In the genomic region with DNA sequence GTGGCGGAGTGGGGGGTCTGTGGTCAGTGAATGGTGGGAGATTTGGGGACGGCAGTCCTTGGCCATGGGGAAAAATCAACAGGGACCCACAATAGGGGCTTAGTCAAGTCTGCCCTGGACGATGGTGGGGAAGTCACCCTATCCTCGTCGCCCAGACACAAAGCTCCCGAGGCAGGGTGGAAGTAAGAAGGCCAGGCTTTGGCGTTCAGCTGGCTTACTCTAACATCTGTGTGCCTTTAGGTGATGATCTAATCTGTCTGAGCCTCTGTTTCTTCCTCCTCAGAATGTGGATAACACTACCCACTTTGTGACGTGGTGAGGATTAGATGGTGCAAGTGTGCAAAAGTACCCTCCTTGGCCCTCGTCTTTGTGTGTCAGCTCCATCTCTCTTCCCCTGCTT, we compare ENCODE assay signal across 18 cellular contexts.
"Had no signal": no experiment of that assay in that cellular context is flagged by ENCODE, and none has a peak within 500 bp of the region (broad histone marks: within the 10 kb centered on the region; RNA-seq: fewer than 3 reads in every experiment).

No MANE protein-coding gene starts in this region.

- H3K36me3 ChIP-seq: cardiac muscle cell, sigmoid colon, tibial artery had no signal

- H3K4me1 ChIP-seq: parathyroid adenoma had no signal

- H3K9me3 Mint-ChIP-seq: activated B cell treated with CpG ODN at 0.5 μM for 24 hours; activated CD4-positive, alpha-beta T cell treated with anti-CD3 and anti-CD28 coated beads, Interleukin-2, amount 10 ng/mL, durations not matched to agents 24 days and 14 days; activated T-helper 1 cell treated with anti-CD3 and anti-CD28 coated beads, Interleukin-12 subunit alpha, Interleukin-12 subunit beta, Interleukin-2, Interleukin-4 antibody, amounts not matched to agents 30 ng/mL and 10 ng/mL and 1 ng/mL, durations not matched to agents 14 hours and 24 hours and 36 hours; endodermal cell; stimulated activated naive B cell treated with anti-CD40 and anti-IgM and Interleukin-4, amounts not matched to agents 10 μg/mL and 1 μg/mL and 100 μg/mL, for 72 hours; T-helper 1 cell treated with Interleukin-12 subunit alpha and Interleukin-12 subunit beta and Interleukin-4 antibody, amounts not matched to agents 30 μg/mL and 1 μg/mL, for 36 hours had no signal

- H3K4me1 Mint-ChIP-seq: activated B cell treated with CpG ODN at 0.5 μM for 24 hours; activated CD4-positive, alpha-beta T cell treated with anti-CD3 and anti-CD28 coated beads, Interleukin-2, amount 10 ng/mL, durations not matched to agents 24 days and 14 days; stimulated activated naive B cell treated with anti-CD40 and anti-IgM and Interleukin-4, amounts not matched to agents 10 μg/mL and 1 μg/mL and 100 μg/mL, for 72 hours had no signal

- H3K79me2 ChIP-seq: hepatocyte, parathyroid adenoma had no signal

- H3K27me3 ChIP-seq: dorsolateral prefrontal cortex had no signal

- H3K27ac Mint-ChIP-seq: activated B cell treated with CpG ODN at 0.5 μM for 24 hours; activated CD4-positive, alpha-beta T cell treated with anti-CD3 and anti-CD28 coated beads, Interleukin-2, amount 10 ng/mL, durations not matched to agents 24 days and 14 days; activated T-helper 1 cell treated with anti-CD3 and anti-CD28 coated beads, Interleukin-12 subunit alpha, Interleukin-12 subunit beta, Interleukin-2, Interleukin-4 antibody, amounts not matched to agents 30 ng/mL and 10 ng/mL and 1 ng/mL, durations not matched to agents 14 hours and 24 hours and 36 hours; endodermal cell; stimulated activated naive B cell treated with anti-CD40 and anti-IgM and Interleukin-4, amounts not matched to agents 10 μg/mL and 1 μg/mL and 100 μg/mL, for 72 hours; T-helper 1 cell treated with Interleukin-12 subunit alpha and Interleukin-12 subunit beta and Interleukin-4 antibody, amounts not matched to agents 30 μg/mL and 1 μg/mL, for 36 hours had no signal

- H3K4me3 Mint-ChIP-seq: activated B cell treated with CpG ODN at 0.5 μM for 24 hours; activated CD4-positive, alpha-beta T cell treated with anti-CD3 and anti-CD28 coated beads, Interleukin-2, amount 10 ng/mL, durations not matched to agents 24 days and 14 days; activated T-helper 1 cell treated with anti-CD3 and anti-CD28 coated beads, Interleukin-12 subunit alpha, Interleukin-12 subunit beta, Interleukin-2, Interleukin-4 antibody, amounts not matched to agents 30 ng/mL and 10 ng/mL and 1 ng/mL, durations not matched to agents 14 hours and 24 hours and 36 hours; endodermal cell; stimulated activated naive B cell treated with anti-CD40 and anti-IgM and Interleukin-4, amounts not matched to agents 10 μg/mL and 1 μg/mL and 100 μg/mL, for 72 hours; T-helper 1 cell treated with Interleukin-12 subunit alpha and Interleukin-12 subunit beta and Interleukin-4 antibody, amounts not matched to agents 30 μg/mL and 1 μg/mL, for 36 hours had no signal

- H2AFZ ChIP-seq: hepatocyte, parathyroid adenoma had no signal

- H3K27ac ChIP-seq: cardiac muscle cell, hepatocyte, parathyroid adenoma, sigmoid colon, tibial artery had no signal

- DNase-seq: activated B cell treated with CpG ODN at 0.5 μM for 24 hours; activated CD4-positive, alpha-beta T cell treated with anti-CD3 and anti-CD28 coated beads, Interleukin-2, amount 10 ng/mL, durations not matched to agents 24 days and 14 days; activated CD8-positive, alpha-beta memory T cell treated with anti-CD3 and anti-CD28 coated beads for 24 hours; activated naive CD4-positive, alpha-beta T cell treated with Interleukin-2 at 50 U/mL for 16 hours; aorta; dorsolateral prefrontal cortex; endodermal cell; erythroblast; midbrain; sigmoid colon; stimulated activated naive B cell treated with anti-CD40 and anti-IgM and Interleukin-4, amounts not matched to agents 10 μg/mL and 1 μg/mL and 100 μg/mL, for 72 hours; tibial artery had no signal

- H3K4me2 ChIP-seq: hepatocyte had no signal

- H3K4me3 ChIP-seq: cardiac muscle cell, dorsolateral prefrontal cortex, hepatocyte, sigmoid colon, tibial artery had no signal

- ATAC-seq: left lobe of liver; stimulated activated naive B cell treated with anti-CD40 and anti-IgM and Interleukin-4, amounts not matched to agents 10 μg/mL and 1 μg/mL and 100 μg/mL, for 72 hours had no signal

- H3K36me3 Mint-ChIP-seq: stimulated activated naive B cell treated with anti-CD40 and anti-IgM and Interleukin-4, amounts not matched to agents 10 μg/mL and 1 μg/mL and 100 μg/mL, for 72 hours had no signal

- H3K9me3 ChIP-seq: sigmoid colon, tibial artery had no signal

- H3K9ac ChIP-seq: parathyroid adenoma had no signal
